11 cellular contexts compared by ENCODE assay signal in genomic region chr12:107102294-107102693, GRCh38.
"Had no signal": no experiment of that assay in that cellular context is flagged by ENCODE, and none has a peak within 500 bp of the region (broad histone marks: within the 10 kb centered on the region; RNA-seq: fewer than 3 reads in every experiment).

No MANE protein-coding gene starts in this region.

- FAIRE-seq: H1, H54 had no signal

- ATAC-seq: GM23338, HCT116 had no signal

- DNase-seq: GM23248, GOT3, H7, H9, HCEC 1CT, HFFc6 had no signal

- H3K4me2 ChIP-seq: GM23338 had no signal

- H3K36me3 ChIP-seq: HAP-1 had no signal

- H3K4me1 ChIP-seq: HAP-1 had no signal

- H2AFZ ChIP-seq: GM23248, GM23338 had no signal

- H3K9me3 ChIP-seq: HAP-1 had no signal

- H3K4me3 ChIP-seq: GM23248, GM23338, HAP-1 had no signal

- H3K27ac ChIP-seq: GM23248 had no signal

- H3K9ac ChIP-seq: GM23248 had no signal
